In the genomic region with DNA sequence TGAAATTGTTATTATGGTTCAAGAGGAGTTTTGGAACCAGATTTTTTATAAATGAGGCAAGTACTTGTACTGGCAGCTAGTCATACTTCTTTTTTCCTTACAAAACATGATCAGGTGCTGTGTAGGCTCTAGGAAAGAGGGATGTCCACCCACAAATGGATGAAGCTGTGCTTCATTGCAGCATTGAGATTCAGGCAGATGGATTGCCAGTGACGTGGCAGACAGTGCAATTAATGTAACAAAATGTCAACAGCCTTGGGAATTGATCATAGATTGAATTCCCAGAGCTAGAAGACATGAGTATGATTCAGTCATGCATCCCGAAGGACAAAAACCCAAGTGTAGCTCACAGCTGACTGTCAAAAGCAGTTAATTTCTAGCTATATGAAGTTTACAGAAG, we compare ENCODE assay signal across 17 cellular contexts.
A peak's percentile ranks its signal among the peaks of the same experiment; 100 is the strongest.
DNase-seq lines count a peak whose midpoint lies in the region; ATAC-seq, FAIRE-seq and TF ChIP-seq lines count a peak whose summit lies in the region.
"Had no signal": no experiment of that assay in that cellular context is flagged by ENCODE, and none has a peak within 500 bp of the region (broad histone marks: within the 10 kb centered on the region; RNA-seq: fewer than 3 reads in every experiment).

No MANE protein-coding gene starts in this region.

- H3K9me3 ChIP-seq in naive thymus-derived CD4-positive, alpha-beta T cell (ENCODE audit: control insufficient read depth in 2 of 3, low read length in 3 of 3), result no peaks in the 10 kb centered on the region
- H3K9me3 ChIP-seq in stomach, result no peaks in the 10 kb centered on the region
- H3K9me3 ChIP-seq: BLaER1, Caco-2, HAP-1 had no signal

- no peaks in the 10 kb centered on the region for H3K9me3 Mint-ChIP-seq in progenitor cell of endocrine pancreas (ENCODE audit: low read depth)
- no peaks in the 10 kb centered on the region for H3K9me3 Mint-ChIP-seq in naive thymus-derived CD4-positive, alpha-beta T cell

- no peak for TF ChIP-seq CTCF in progenitor cell of endocrine pancreas (IDR thresholded peaks at IDR 0.05; ENCODE audit: unreplicated experiment)
- TF ChIP-seq CTCF in stomach (IDR thresholded peaks at IDR 0.05), result no peak

- peaks cover 11% of the 10 kb centered on the region for H3K4me1 Mint-ChIP-seq in progenitor cell of endocrine pancreas (ENCODE audit: low read depth)
- H3K4me1 Mint-ChIP-seq in naive thymus-derived CD4-positive, alpha-beta T cell, result no peaks in the 10 kb centered on the region
- H3K4me1 Mint-ChIP-seq: CD8-positive, alpha-beta memory T cell had no signal

- no peaks in the 10 kb centered on the region for H3K27me3 Mint-ChIP-seq in progenitor cell of endocrine pancreas
- peaks cover 9 to 17% (median 13%) of the 10 kb centered on the region in 5 donors for H3K27me3 Mint-ChIP-seq in naive thymus-derived CD4-positive, alpha-beta T cell

- H3K27me3 ChIP-seq in naive thymus-derived CD4-positive, alpha-beta T cell (ENCODE audit: control insufficient read depth in 2 of 2, insufficient read depth in 2 of 2, low read length in 2 of 2), result no peaks in the 10 kb centered on the region
- H3K27me3 ChIP-seq in stomach, result no peaks in the 10 kb centered on the region
- H3K27me3 ChIP-seq: BLaER1 had no signal

- no peak for FAIRE-seq in GM19239 (lab: Jason Lieb, UNC)
- FAIRE-seq: GM12892, H1 had no signal

- 70 to 89% (median 87%) methylated on average over 2 of the region's 2 CpGs for WGBS in stomach, 5 donors

- no peaks in the 10 kb centered on the region for H3K36me3 ChIP-seq in naive thymus-derived CD4-positive, alpha-beta T cell (ENCODE audit: control insufficient read depth in 2 of 3, insufficient read depth in 3 of 3, low read length in 3 of 3)
- peaks cover 0 to 19% (median 6%) of the 10 kb centered on the region in 4 donors for H3K36me3 ChIP-seq in stomach
- H3K36me3 ChIP-seq: BLaER1 had no signal

- no peak for TF ChIP-seq POLR2A in stomach (IDR thresholded peaks at IDR 0.05)

- intact Hi-C loops in naive thymus-derived CD4-positive, alpha-beta T cell (cut with micrococcal nuclease), result no loop called here
- intact Hi-C loops in stomach (cut with DNase I; ENCODE audit: low total_unique reads), result no loop called here

- no peaks in the 10 kb centered on the region for H3K4me1 ChIP-seq in naive thymus-derived CD4-positive, alpha-beta T cell (ENCODE audit: control insufficient read depth in 2 of 2, insufficient read depth in 2 of 2, low read length in 2 of 2)
- H3K4me1 ChIP-seq in stomach, result peaks cover 0 to 10% (median 4%) of the 10 kb centered on the region in 4 donors
- H3K4me1 ChIP-seq: BLaER1, Caco-2 had no signal

- H3K27ac ChIP-seq in naive thymus-derived CD4-positive, alpha-beta T cell (ENCODE audit: low read depth, low read length), result no peak overlapping the region
- H3K27ac ChIP-seq in stomach, result no peak overlapping the region
- H3K27ac ChIP-seq: BLaER1 had no signal

- peak; percentile 46 for DNase-seq in Ammon's horn (ENCODE audit: low spot score)
- DNase-seq in fibroblast of peridontal ligament (ENCODE audit: extremely low read depth), result peak; percentile 42
- DNase-seq in progenitor cell of endocrine pancreas (ENCODE audit: low spot score, unreplicated experiment), result no peak
- DNase-seq in naive thymus-derived CD4-positive, alpha-beta T cell, result no peak
- DNase-seq in GM19239 (ENCODE audit: insufficient read length, low spot score), result no peak
- DNase-seq in stomach, result no peak
- DNase-seq: ACHN; Caco-2; CD8-positive, alpha-beta memory T cell; DND-41; GDM1; KBM-7 had no signal

- CTCF ChIA-PET in naive thymus-derived CD4-positive, alpha-beta T cell (lab: Charles Lee), result no interaction called here

- H3K4me3 ChIP-seq in naive thymus-derived CD4-positive, alpha-beta T cell (ENCODE audit: low read length), result no peak overlapping the region
- H3K4me3 ChIP-seq in stomach, result no peak overlapping the region
- H3K4me3 ChIP-seq: BLaER1, HAP-1 had no signal

- peak overlapping the region; percentile 65 for H3K27ac Mint-ChIP-seq in progenitor cell of endocrine pancreas
- no peak overlapping the region for H3K27ac Mint-ChIP-seq in naive thymus-derived CD4-positive, alpha-beta T cell
- H3K27ac Mint-ChIP-seq: CD8-positive, alpha-beta memory T cell had no signal

- ATAC-seq in naive thymus-derived CD4-positive, alpha-beta T cell, result no peak
- no peak for ATAC-seq in HG03196 (IDR thresholded peaks at IDR 0.05; ENCODE audit: unreplicated experiment)

- no peak overlapping the region for H3K4me3 Mint-ChIP-seq in progenitor cell of endocrine pancreas (ENCODE audit: low read depth)
- H3K4me3 Mint-ChIP-seq in naive thymus-derived CD4-positive, alpha-beta T cell, result no peak overlapping the region
- H3K4me3 Mint-ChIP-seq: CD8-positive, alpha-beta memory T cell had no signal

- TF ChIP-seq EP300 in stomach (IDR thresholded peaks at IDR 0.05), result no peak

- peaks cover 16% of the 10 kb centered on the region for H3K36me3 Mint-ChIP-seq in progenitor cell of endocrine pancreas (ENCODE audit: insufficient read depth)
- H3K36me3 Mint-ChIP-seq in naive thymus-derived CD4-positive, alpha-beta T cell, result no peaks in the 10 kb centered on the region
- H3K36me3 Mint-ChIP-seq: CD8-positive, alpha-beta memory T cell had no signal

- POLR2A ChIA-PET in naive thymus-derived CD4-positive, alpha-beta T cell (lab: Charles Lee), result no interaction called here

Comparison
In these comparisons a context has a peak if more than half of its experiments do, and no peak if none do; other contexts are left out.
1. DNase-seq: peak in Ammon's horn (single experiment) and fibroblast of peridontal ligament (single experiment); none in progenitor cell of endocrine pancreas (single experiment), naive thymus-derived CD4-positive, alpha-beta T cell (0 of 9), GM19239 (single experiment) and stomach (single experiment).